1 cellular context compared by ENCODE assay signal in the genomic region with DNA sequence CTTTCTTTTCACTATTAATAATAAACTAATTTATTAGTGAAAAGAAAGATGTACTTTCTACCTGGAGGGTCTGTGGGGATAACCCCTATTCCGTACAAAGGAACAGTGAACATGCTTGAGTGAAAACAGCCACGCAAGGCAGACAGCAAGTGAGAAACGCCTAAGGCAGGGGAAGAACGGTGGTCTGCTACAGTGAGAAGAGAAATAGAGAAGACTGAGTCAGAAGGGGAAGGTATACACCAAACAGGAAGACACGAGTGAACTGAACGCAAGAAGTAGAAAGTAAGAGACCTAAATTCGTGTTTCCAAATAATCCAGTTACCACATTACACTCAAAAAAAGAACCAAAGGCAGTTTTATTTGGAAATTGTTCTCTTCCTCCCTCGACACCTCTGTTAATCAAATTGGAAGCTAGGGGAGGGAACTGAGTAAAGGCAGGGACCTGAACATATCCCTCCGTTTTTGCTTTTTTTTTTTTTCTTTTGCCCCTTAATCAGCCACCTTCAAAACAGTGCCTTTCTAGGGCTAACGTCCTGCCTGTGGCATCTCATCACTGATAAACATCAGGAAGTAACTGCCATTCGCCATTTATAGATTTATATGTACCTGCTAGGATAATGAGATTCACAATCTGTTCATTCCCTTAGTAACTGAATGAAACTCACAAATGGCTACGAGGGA.
TF ChIP-seq lines count a peak whose summit lies in the region.

No MANE protein-coding gene starts in this region.

TF ChIP-seq in A549, 52 proteins besides CTCF, POLR2A, EP300 and RAD21 (continued from another document):
- TF ChIP-seq GATA3 (IDR thresholded peaks at IDR 0.05; ENCODE audit: borderline replicate concordance) (no peak), MAZ (IDR thresholded peaks at IDR 0.05; ENCODE audit: borderline replicate concordance, low read depth, low read length) (no peak), ZNF302 (CRISPR knock-in tag; IDR thresholded peaks at IDR 0.05) (no peak)
